In the genomic region with DNA sequence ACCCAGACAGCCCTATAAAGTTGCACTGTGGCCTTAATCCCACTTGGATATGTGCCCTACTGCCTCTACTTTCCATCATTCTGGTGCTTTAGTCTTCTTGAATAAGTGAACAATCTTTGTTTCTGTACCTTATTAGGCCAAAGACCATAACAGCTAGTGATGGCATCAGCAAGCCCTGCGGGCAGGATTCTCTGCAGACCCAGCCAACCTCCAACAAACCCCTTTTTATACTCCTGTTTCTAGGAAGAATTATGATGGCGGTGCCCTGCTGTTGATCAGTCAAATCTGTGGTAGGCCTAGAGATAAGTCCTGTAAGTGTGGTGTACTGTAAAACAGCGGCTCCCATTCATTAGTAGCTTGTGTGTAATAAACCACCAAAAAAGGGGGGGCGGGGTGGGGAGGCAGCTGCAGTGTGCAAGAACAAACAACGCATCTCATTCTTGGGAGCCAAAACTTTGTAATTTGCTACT, we compare ENCODE assay signal across 1 cellular context.
TF ChIP-seq lines count a peak whose summit lies in the region.

No MANE protein-coding gene starts in this region.

TF ChIP-seq in HEK293, 187 proteins besides CTCF, POLR2A, EP300 and RAD21 (continued from another document):
- TF ChIP-seq, protein P1, sequence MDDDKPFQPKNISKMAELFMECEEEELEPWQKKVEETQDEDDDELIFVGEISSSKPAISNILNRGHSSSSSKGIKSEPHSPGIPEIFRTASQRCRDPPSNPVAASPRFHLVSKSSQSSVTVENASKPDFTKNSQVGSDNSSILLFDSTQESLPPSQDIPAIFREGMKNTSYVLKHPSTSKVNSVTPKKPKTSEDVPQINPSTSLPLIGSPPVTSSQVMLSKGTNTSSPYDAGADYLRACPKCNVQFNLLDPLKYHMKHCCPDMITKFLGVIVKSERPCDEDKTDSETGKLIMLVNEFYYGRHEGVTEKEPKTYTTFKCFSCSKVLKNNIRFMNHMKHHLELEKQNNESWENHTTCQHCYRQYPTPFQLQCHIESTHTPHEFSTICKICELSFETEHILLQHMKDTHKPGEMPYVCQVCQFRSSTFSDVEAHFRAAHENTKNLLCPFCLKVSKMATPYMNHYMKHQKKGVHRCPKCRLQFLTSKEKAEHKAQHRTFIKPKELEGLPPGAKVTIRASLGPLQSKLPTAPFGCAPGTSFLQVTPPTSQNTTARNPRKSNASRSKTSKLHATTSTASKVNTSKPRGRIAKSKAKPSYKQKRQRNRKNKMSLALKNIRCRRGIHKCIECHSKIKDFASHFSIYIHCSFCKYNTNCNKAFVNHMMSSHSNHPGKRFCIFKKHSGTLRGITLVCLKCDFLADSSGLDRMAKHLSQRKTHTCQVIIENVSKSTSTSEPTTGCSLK (tag by site-specific recombination; IDR thresholded peaks at IDR 0.05) = no peak
- TF ChIP-seq ZNF114 (tag by site-specific recombination; IDR thresholded peaks at IDR 0.05) (no peak), ZNF292 (tag by site-specific recombination; IDR thresholded peaks at IDR 0.05; ENCODE audit: borderline replicate concordance, low read depth) (no peak), ZNF843 (tag by site-specific recombination; IDR thresholded peaks at IDR 0.05) (peak; percentile 66)
